8 cellular contexts compared by ENCODE assay signal in genomic region chr1:1574721-1575537, GRCh38. TPM values are rescaled to one million over a fixed set of nuclear protein-coding genes. Genes with fewer than 3 reads are reported as not detected.
DNase-seq lines count a peak whose midpoint lies in the region; ATAC-seq and TF ChIP-seq lines count a peak whose summit lies in the region.

SSU72 (minus strand) TSS chr1:1574863; CDS start chr1:1574557, 306 bp downstream.

- DNase-seq in DND-41 (peak; percentile 91), RPMI8226 (peak; percentile 98), fibroblast of pulmonary artery (ENCODE audit: low read depth) (peak; percentile 94), nephron progenitor cell (peak; percentile 93)
- DNase-seq in activated T-helper 2 cell treated with anti-CD3 and anti-CD28 coated beads, Interferon-gamma antibody, Interleukin-2, Interleukin-4, amounts not matched to agents 10 μg/mL and 5 μg/mL and 100 μg/mL, durations not matched to agents 14 hours and 24 hours and 36 hours (ENCODE audit: low spot score) = peak; percentile 91

- intact Hi-C loops in activated T-helper 2 cell treated with anti-CD3 and anti-CD28 coated beads, Interferon-gamma antibody, Interleukin-2, Interleukin-4, amounts not matched to agents 10 μg/mL and 5 μg/mL and 100 μg/mL, durations not matched to agents 14 hours and 24 hours and 36 hours (cut with micrococcal nuclease) = loop anchor here (1.0 to 2.0 kb wide), 2 partner anchors 40 to 84 kb away; partner anchors contain the start of genes CDK11B and MIB2

- H4K20me1 ChIP-seq in DND-41 (ENCODE audit: insufficient read depth, low read length) = peaks cover 23% of the 10 kb centered on the region

- peaks cover 24% of the 10 kb centered on the region for H3K36me3 Mint-ChIP-seq in activated T-helper 2 cell treated with anti-CD3 and anti-CD28 coated beads, Interferon-gamma antibody, Interleukin-2, Interleukin-4, amounts not matched to agents 10 μg/mL and 5 μg/mL and 100 μg/mL, durations not matched to agents 14 hours and 24 hours and 36 hours (ENCODE audit: low read depth)
- H3K36me3 Mint-ChIP-seq in nephron progenitor cell (ENCODE audit: low read depth) = peaks cover 14% of the 10 kb centered on the region
- peaks cover 27% of the 10 kb centered on the region for H3K36me3 Mint-ChIP-seq in stimulated activated naive CD8-positive, alpha-beta T cell treated with anti-CD3 and anti-CD28 coated beads, Interleukin-15, Interleukin-2, amounts not matched to agents 100 ng/mL and 50 ng/mL, for 24 hours (ENCODE audit: low read depth)

- peak within 1 kb of the TSS; percentile 100 for H3K27ac Mint-ChIP-seq in activated T-helper 2 cell treated with anti-CD3 and anti-CD28 coated beads, Interferon-gamma antibody, Interleukin-2, Interleukin-4, amounts not matched to agents 10 μg/mL and 5 μg/mL and 100 μg/mL, durations not matched to agents 14 hours and 24 hours and 36 hours
- peak within 1 kb of the TSS; percentile 99 for H3K27ac Mint-ChIP-seq in nephron progenitor cell
- peak within 1 kb of the TSS; percentile 99 for H3K27ac Mint-ChIP-seq in stimulated activated naive CD8-positive, alpha-beta T cell treated with anti-CD3 and anti-CD28 coated beads, Interleukin-15, Interleukin-2, amounts not matched to agents 100 ng/mL and 50 ng/mL, for 24 hours

- H3K9me3 ChIP-seq in DND-41 (ENCODE audit: insufficient read depth, low read length, severe bottlenecking) (no peaks in the 10 kb centered on the region), KOPT-K1 (ENCODE audit: insufficient read depth, low read length, poor library complexity, severe bottlenecking) (no peaks in the 10 kb centered on the region)

- peaks cover 41% of the 10 kb centered on the region for H3K4me1 ChIP-seq in DND-41 (ENCODE audit: insufficient read depth, low read length)

- H3K27me3 Mint-ChIP-seq in activated T-helper 2 cell treated with anti-CD3 and anti-CD28 coated beads, Interferon-gamma antibody, Interleukin-2, Interleukin-4, amounts not matched to agents 10 μg/mL and 5 μg/mL and 100 μg/mL, durations not matched to agents 14 hours and 24 hours and 36 hours (ENCODE audit: low read depth) = peaks cover 2% of the 10 kb centered on the region
- peaks cover 24% of the 10 kb centered on the region for H3K27me3 Mint-ChIP-seq in nephron progenitor cell (ENCODE audit: low read depth, poor library complexity)
- no peaks in the 10 kb centered on the region for H3K27me3 Mint-ChIP-seq in stimulated activated naive CD8-positive, alpha-beta T cell treated with anti-CD3 and anti-CD28 coated beads, Interleukin-15, Interleukin-2, amounts not matched to agents 100 ng/mL and 50 ng/mL, for 24 hours

- peaks cover 20% of the 10 kb centered on the region for H3K36me3 ChIP-seq in DND-41 (ENCODE audit: insufficient read depth, low read length)
- peaks cover 24% of the 10 kb centered on the region for H3K36me3 ChIP-seq in KOPT-K1 (ENCODE audit: insufficient read depth, low read length)

- peaks cover 20% of the 10 kb centered on the region for H3K4me1 Mint-ChIP-seq in activated T-helper 2 cell treated with anti-CD3 and anti-CD28 coated beads, Interferon-gamma antibody, Interleukin-2, Interleukin-4, amounts not matched to agents 10 μg/mL and 5 μg/mL and 100 μg/mL, durations not matched to agents 14 hours and 24 hours and 36 hours (ENCODE audit: low read depth)
- peaks cover 53% of the 10 kb centered on the region for H3K4me1 Mint-ChIP-seq in nephron progenitor cell
- H3K4me1 Mint-ChIP-seq in stimulated activated naive CD8-positive, alpha-beta T cell treated with anti-CD3 and anti-CD28 coated beads, Interleukin-15, Interleukin-2, amounts not matched to agents 100 ng/mL and 50 ng/mL, for 24 hours (ENCODE audit: low read depth) = peaks cover 42% of the 10 kb centered on the region

- peaks cover 54% of the 10 kb centered on the region for H3K79me2 ChIP-seq in DND-41 (ENCODE audit: insufficient read depth, low read length)

- H3K27ac ChIP-seq in DND-41 (ENCODE audit: low read length) = peak within 1 kb of the TSS; percentile 87
- H3K27ac ChIP-seq in KOPT-K1 (ENCODE audit: low read depth, low read length, poor library complexity, severe bottlenecking) = peak within 1 kb of the TSS; percentile 88

- H3K4me3 ChIP-seq in DND-41 (ENCODE audit: low read depth in 1 of 2, low read length in 2 of 2) (peak within 1 kb of the TSS; percentile 61 to 86), fibroblast of pulmonary artery (replicated peaks; ENCODE audit: low read depth, low read length) (peak within 1 kb of the TSS; percentile 96)

- ATAC-seq in DND-41 (ENCODE audit: insufficient read depth, low read depth) (peak; percentile 76), GM21825 (IDR thresholded peaks at IDR 0.05; ENCODE audit: unreplicated experiment) (peak; percentile 73)

- H3K4me3 Mint-ChIP-seq in activated T-helper 2 cell treated with anti-CD3 and anti-CD28 coated beads, Interferon-gamma antibody, Interleukin-2, Interleukin-4, amounts not matched to agents 10 μg/mL and 5 μg/mL and 100 μg/mL, durations not matched to agents 14 hours and 24 hours and 36 hours (ENCODE audit: low read depth) = peak within 1 kb of the TSS; percentile 100
- peak within 1 kb of the TSS; percentile 99 for H3K4me3 Mint-ChIP-seq in nephron progenitor cell
- H3K4me3 Mint-ChIP-seq in stimulated activated naive CD8-positive, alpha-beta T cell treated with anti-CD3 and anti-CD28 coated beads, Interleukin-15, Interleukin-2, amounts not matched to agents 100 ng/mL and 50 ng/mL, for 24 hours = peak within 1 kb of the TSS; percentile 99

- peak within 1 kb of the TSS; percentile 100 for H3K9ac ChIP-seq in DND-41 (ENCODE audit: low read depth, low read length)

- H3K4me2 ChIP-seq in DND-41 (ENCODE audit: insufficient read depth, low read length) = peak within 1 kb of the TSS; percentile 95

- H3K27me3 ChIP-seq in DND-41 (ENCODE audit: insufficient read depth, low read length, poor library complexity) = no peaks in the 10 kb centered on the region

- TF ChIP-seq CTCF in DND-41 (IDR thresholded peaks at IDR 0.05; ENCODE audit: borderline replicate concordance, extremely low read depth, low read length, poor library complexity, severe bottlenecking) (no peak), fibroblast of pulmonary artery (IDR thresholded peaks at IDR 0.05; ENCODE audit: low read length, missing control alignments) (no peak), nephron progenitor cell (IDR thresholded peaks at IDR 0.05) (no peak)

- peak within 1 kb of the TSS; percentile 90 for H2AFZ ChIP-seq in DND-41 (ENCODE audit: low read depth, low read length)

- H3K9me3 Mint-ChIP-seq in activated T-helper 2 cell treated with anti-CD3 and anti-CD28 coated beads, Interferon-gamma antibody, Interleukin-2, Interleukin-4, amounts not matched to agents 10 μg/mL and 5 μg/mL and 100 μg/mL, durations not matched to agents 14 hours and 24 hours and 36 hours = no peaks in the 10 kb centered on the region
- no peaks in the 10 kb centered on the region for H3K9me3 Mint-ChIP-seq in nephron progenitor cell
- H3K9me3 Mint-ChIP-seq in stimulated activated naive CD8-positive, alpha-beta T cell treated with anti-CD3 and anti-CD28 coated beads, Interleukin-15, Interleukin-2, amounts not matched to agents 100 ng/mL and 50 ng/mL, for 24 hours = no peaks in the 10 kb centered on the region

RNA-seq across cellular contexts. Expression of gene SSU72, which starts in this region (rescaled TPM):
- total RNA-seq in activated T-helper 2 cell treated with anti-CD3 and anti-CD28 coated beads, Interferon-gamma antibody, Interleukin-2, Interleukin-4, amounts not matched to agents 10 μg/mL and 5 μg/mL and 100 μg/mL, durations not matched to agents 14 hours and 24 hours and 36 hours = 121 and 123 TPM in 2 replicates

Comparison
In these comparisons a context has a peak if more than half of its experiments do, and no peak if none do; other contexts are left out.
1. Peak in every context shown above with its lines: DNase-seq, ATAC-seq, H3K4me3 ChIP-seq and H3K27ac ChIP-seq.